In the genomic region with DNA sequence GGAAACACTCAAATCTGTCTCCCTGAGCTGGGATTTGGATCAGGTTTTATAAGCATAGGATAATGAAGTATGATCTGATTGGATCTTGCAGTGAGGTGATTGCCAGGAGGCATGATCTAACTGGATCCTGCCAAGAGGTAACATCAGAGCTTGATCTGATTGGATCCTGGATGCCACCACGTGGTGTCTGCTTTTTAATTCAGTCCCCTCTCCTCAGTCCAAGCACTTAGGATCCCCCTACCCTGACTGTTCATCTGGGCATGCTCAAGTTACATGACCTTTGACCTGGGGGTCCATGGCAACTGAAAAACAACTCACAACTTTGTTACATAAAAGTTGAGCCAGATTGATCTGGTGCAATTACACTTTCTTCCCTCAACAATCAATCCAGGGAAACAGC, we compare ENCODE assay signal across 1 cellular context.
A peak's percentile ranks its signal among the peaks of the same experiment; 100 is the strongest.
TF ChIP-seq lines count a peak whose summit lies in the region.

No MANE protein-coding gene starts in this region.

TF ChIP-seq in K562, 482 proteins besides CTCF, POLR2A, EP300 and RAD21 (continued from another document):
- TF ChIP-seq BCLAF1 (IDR thresholded peaks at IDR 0.05; ENCODE audit: borderline replicate concordance in 1 of 2, control insufficient read depth in 1 of 2, low read depth in 2 of 2, low read length in 1 of 2), result no peak
- TF ChIP-seq PCBP2 (IDR thresholded peaks at IDR 0.05; ENCODE audit: low read depth, low read length, poor library complexity, severe bottlenecking), result no peak
- TF ChIP-seq E2F3 (CRISPR knock-in tag; IDR thresholded peaks at IDR 0.05), result no peak
- TF ChIP-seq SOX6 (IDR thresholded peaks at IDR 0.05), result no peak
- TF ChIP-seq, protein P1, sequence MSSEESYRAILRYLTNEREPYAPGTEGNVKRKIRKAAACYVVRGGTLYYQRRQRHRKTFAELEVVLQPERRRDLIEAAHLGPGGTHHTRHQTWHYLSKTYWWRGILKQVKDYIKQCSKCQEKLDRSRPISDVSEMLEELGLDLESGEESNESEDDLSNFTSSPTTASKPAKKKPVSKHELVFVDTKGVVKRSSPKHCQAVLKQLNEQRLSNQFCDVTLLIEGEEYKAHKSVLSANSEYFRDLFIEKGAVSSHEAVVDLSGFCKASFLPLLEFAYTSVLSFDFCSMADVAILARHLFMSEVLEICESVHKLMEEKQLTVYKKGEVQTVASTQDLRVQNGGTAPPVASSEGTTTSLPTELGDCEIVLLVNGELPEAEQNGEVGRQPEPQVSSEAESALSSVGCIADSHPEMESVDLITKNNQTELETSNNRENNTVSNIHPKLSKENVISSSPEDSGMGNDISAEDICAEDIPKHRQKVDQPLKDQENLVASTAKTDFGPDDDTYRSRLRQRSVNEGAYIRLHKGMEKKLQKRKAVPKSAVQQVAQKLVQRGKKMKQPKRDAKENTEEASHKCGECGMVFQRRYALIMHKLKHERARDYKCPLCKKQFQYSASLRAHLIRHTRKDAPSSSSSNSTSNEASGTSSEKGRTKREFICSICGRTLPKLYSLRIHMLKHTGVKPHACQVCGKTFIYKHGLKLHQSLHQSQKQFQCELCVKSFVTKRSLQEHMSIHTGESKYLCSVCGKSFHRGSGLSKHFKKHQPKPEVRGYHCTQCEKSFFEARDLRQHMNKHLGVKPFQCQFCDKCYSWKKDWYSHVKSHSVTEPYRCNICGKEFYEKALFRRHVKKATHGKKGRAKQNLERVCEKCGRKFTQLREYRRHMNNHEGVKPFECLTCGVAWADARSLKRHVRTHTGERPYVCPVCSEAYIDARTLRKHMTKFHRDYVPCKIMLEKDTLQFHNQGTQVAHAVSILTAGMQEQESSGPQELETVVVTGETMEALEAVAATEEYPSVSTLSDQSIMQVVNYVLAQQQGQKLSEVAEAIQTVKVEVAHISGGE (CRISPR knock-in tag; IDR thresholded peaks at IDR 0.05), result no peak
- TF ChIP-seq POLR2G (IDR thresholded peaks at IDR 0.05; ENCODE audit: low read depth, low read length), result no peak
- no peak for TF ChIP-seq ZKSCAN8 (CRISPR knock-in tag; IDR thresholded peaks at IDR 0.05)
- peak; percentile 64 for TF ChIP-seq NR2C1 (IDR thresholded peaks at IDR 0.05)
- TF ChIP-seq NR2C1 (tag; IDR thresholded peaks at IDR 0.05), result peak; percentile 67
- TF ChIP-seq MEF2D (tag; conservative IDR thresholded peaks at IDR 0.05; ENCODE audit: low read depth), result no peak
- TF ChIP-seq HNRNPUL1 (IDR thresholded peaks at IDR 0.05; ENCODE audit: low read length), result no peak
- no peak for TF ChIP-seq HNRNPLL (IDR thresholded peaks at IDR 0.05; ENCODE audit: low read depth, low read length, poor library complexity, severe bottlenecking)
- no peak for TF ChIP-seq ZZZ3 (IDR thresholded peaks at IDR 0.05)
- TF ChIP-seq CREB5 (CRISPR knock-in tag; IDR thresholded peaks at IDR 0.05), result no peak
- no peak for TF ChIP-seq FOXO4 (CRISPR knock-in tag; IDR thresholded peaks at IDR 0.05)
- TF ChIP-seq NRF1 (conservative IDR thresholded peaks at IDR 0.05 in 1 of 2, IDR thresholded peaks at IDR 0.05 in 1 of 2), result peak in 1 of 2 experiments; percentile 43; a peak in 2 of 4 replicates
- peak; percentile 66; the same call in 1 of the 2 replicates for TF ChIP-seq NR2C2 (CRISPR knock-in tag; IDR thresholded peaks at IDR 0.05)
- peak; percentile 69 for TF ChIP-seq NR2C2 (tag; IDR thresholded peaks at IDR 0.05)
- TF ChIP-seq TBL1XR1 (IDR thresholded peaks at IDR 0.05; ENCODE audit: low read length in 2 of 2), result no peak
- TF ChIP-seq ZNF699 (CRISPR knock-in tag; IDR thresholded peaks at IDR 0.05; ENCODE audit: insufficient replicate concordance), result no peak
- TF ChIP-seq BCL6 (CRISPR knock-in tag; IDR thresholded peaks at IDR 0.05), result no peak
- TF ChIP-seq, protein P2, sequence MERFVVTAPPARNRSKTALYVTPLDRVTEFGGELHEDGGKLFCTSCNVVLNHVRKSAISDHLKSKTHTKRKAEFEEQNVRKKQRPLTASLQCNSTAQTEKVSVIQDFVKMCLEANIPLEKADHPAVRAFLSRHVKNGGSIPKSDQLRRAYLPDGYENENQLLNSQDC (CRISPR knock-in tag; IDR thresholded peaks at IDR 0.05), result no peak
- TF ChIP-seq SMAD3 (CRISPR knock-in tag; conservative IDR thresholded peaks at IDR 0.05), result no peak
- no peak for TF ChIP-seq ESRRB (CRISPR knock-in tag; IDR thresholded peaks at IDR 0.05; ENCODE audit: borderline replicate concordance)
- TF ChIP-seq RFX1 (IDR thresholded peaks at IDR 0.05), result peak; percentile 51
